14 cellular contexts compared by ENCODE assay signal in the genomic region with DNA sequence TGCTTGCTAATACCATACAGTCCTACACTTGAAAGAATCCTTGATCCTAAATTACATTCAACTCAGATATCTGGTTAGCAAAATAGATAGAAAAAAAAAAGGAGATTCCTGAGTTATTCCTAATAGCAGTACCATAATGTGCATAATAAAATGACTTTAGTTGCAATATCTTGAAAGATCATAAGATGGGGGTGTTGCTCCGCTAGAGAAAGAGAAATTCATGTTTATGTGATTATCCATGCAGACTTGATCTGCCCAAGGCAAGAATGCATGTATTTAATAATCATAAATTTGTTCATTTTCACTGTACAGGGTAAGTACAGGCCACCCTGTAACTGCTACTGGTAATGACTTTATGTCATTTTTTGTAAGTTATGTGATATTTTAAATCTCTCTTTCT.
DNase-seq lines count a peak whose midpoint lies in the region; TF ChIP-seq lines count a peak whose summit lies in the region.
"Had no signal": no experiment of that assay in that cellular context is flagged by ENCODE, and none has a peak within 500 bp of the region (broad histone marks: within the 10 kb centered on the region; RNA-seq: fewer than 3 reads in every experiment).

No MANE protein-coding gene starts in this region.

- H3K27me3 ChIP-seq in smooth muscle cell (ENCODE audit: low read depth): no peaks in the 10 kb centered on the region
- H3K27me3 ChIP-seq in testis: no peaks in the 10 kb centered on the region
- H3K27me3 ChIP-seq: MG63, tibial nerve had no signal

- peaks cover 4% of the 10 kb centered on the region for H3K36me3 Mint-ChIP-seq in chondrocyte (ENCODE audit: low read depth)
- peaks cover 26% of the 10 kb centered on the region for H3K36me3 Mint-ChIP-seq in endothelial cell (ENCODE audit: low read depth, unreplicated experiment)

- no peak overlapping the region for H3K4me3 Mint-ChIP-seq in chondrocyte (ENCODE audit: unreplicated experiment)
- no peak overlapping the region for H3K4me3 Mint-ChIP-seq in endothelial cell (ENCODE audit: unreplicated experiment)
- H3K4me3 Mint-ChIP-seq: activated T-cell treated with anti-CD3 and anti-CD28 coated beads, Interleukin-2, amount 50 U/mL, for 4 hours; CD4-positive, alpha-beta memory T cell; T-helper 1 cell treated with Interleukin-12 subunit alpha and Interleukin-12 subunit beta and Interleukin-4 antibody, amounts not matched to agents 30 μg/mL and 1 μg/mL, for 36 hours had no signal

- H3F3A ChIP-seq in smooth muscle cell (ENCODE audit: low read depth): no peaks in the 10 kb centered on the region

- 90% methylated on average over 1 of the region's 1 CpG for WGBS in smooth muscle cell (ENCODE audit: low lambda C conversion rate)
- WGBS in testis, 2 donors: 70 to 81% methylated on average over 1 of the region's 1 CpG

- H3K4me3 ChIP-seq in smooth muscle cell (no peak overlapping the region), testis (no peak overlapping the region)
- H3K4me3 ChIP-seq: MG63, tibial nerve had no signal

- H3K4me1 ChIP-seq in smooth muscle cell (ENCODE audit: low read depth) (no peaks in the 10 kb centered on the region), testis (no peaks in the 10 kb centered on the region)
- H3K4me1 ChIP-seq: tibial nerve had no signal

- H3K79me2 ChIP-seq in smooth muscle cell (ENCODE audit: low read depth): no peaks in the 10 kb centered on the region

- H3K4me2 ChIP-seq in smooth muscle cell: no peak overlapping the region

- H3K9me3 Mint-ChIP-seq in chondrocyte (ENCODE audit: low read depth): no peaks in the 10 kb centered on the region
- no peaks in the 10 kb centered on the region for H3K9me3 Mint-ChIP-seq in endothelial cell (ENCODE audit: unreplicated experiment)
- H3K9me3 Mint-ChIP-seq: activated T-cell treated with anti-CD3 and anti-CD28 coated beads, Interleukin-2, amount 50 U/mL, for 4 hours; CD4-positive, alpha-beta memory T cell; T-helper 1 cell treated with Interleukin-12 subunit alpha and Interleukin-12 subunit beta and Interleukin-4 antibody, amounts not matched to agents 30 μg/mL and 1 μg/mL, for 36 hours had no signal

- no peak for TF ChIP-seq POLR2A in testis (IDR thresholded peaks at IDR 0.05)

- peak; percentile 83 for TF ChIP-seq CTCF in chondrocyte (IDR thresholded peaks at IDR 0.05)
- TF ChIP-seq CTCF in smooth muscle cell (IDR thresholded peaks at IDR 0.05; ENCODE audit: borderline replicate concordance, insufficient read depth, poor library complexity, severe bottlenecking): peak; percentile 15
- TF ChIP-seq CTCF in endothelial cell (IDR thresholded peaks at IDR 0.05; ENCODE audit: unreplicated experiment): no peak
- TF ChIP-seq CTCF in testis (IDR thresholded peaks at IDR 0.05): no peak

- no peak overlapping the region for H3K9ac ChIP-seq in smooth muscle cell (ENCODE audit: low read depth)

- intact Hi-C loops in testis (cut with DNase I; ENCODE audit: low total_unique reads): no loop called here

- no peaks in the 10 kb centered on the region for H4K20me1 ChIP-seq in smooth muscle cell (ENCODE audit: low read depth)

- H3K9me3 ChIP-seq in smooth muscle cell (replicated peaks; ENCODE audit: low read depth) (no peaks in the 10 kb centered on the region), testis (no peaks in the 10 kb centered on the region)
- H3K9me3 ChIP-seq: MG63, tibial nerve had no signal

- H2AFZ ChIP-seq in smooth muscle cell (ENCODE audit: low read depth): no peak overlapping the region

- peak overlapping the region; percentile 76 for H3K27ac Mint-ChIP-seq in chondrocyte (ENCODE audit: unreplicated experiment)
- no peak overlapping the region for H3K27ac Mint-ChIP-seq in endothelial cell (ENCODE audit: unreplicated experiment)
- H3K27ac Mint-ChIP-seq: T-helper 1 cell treated with Interleukin-12 subunit alpha and Interleukin-12 subunit beta and Interleukin-4 antibody, amounts not matched to agents 30 μg/mL and 1 μg/mL, for 36 hours had no signal

- DNase-seq in SIG-M5 treated with dmso at 0.1 percent for 504 hours (lab: John Stamatoyannopoulos, UW; ENCODE audit: unreplicated experiment) (peak; percentile 33), SIG-M5 (lab: John Stamatoyannopoulos, UW) (no peak), NCI-H2171 treated with DMSO at 0.1 percent for 48 hours (lab: John Stamatoyannopoulos, UW) (peak; percentile 39), chondrocyte (ENCODE audit: low spot score) (no peak), smooth muscle cell (lab: John Stamatoyannopoulos, UW; ENCODE audit: unreplicated experiment) (no peak), Ammon's horn (ENCODE audit: low spot score) (no peak), endothelial cell (ENCODE audit: low spot score) (no peak), testis (no peak)
- DNase-seq: activated T-cell treated with anti-CD3 and anti-CD28 coated beads, Interleukin-2, amount 50 U/mL, for 4 hours; CD4-positive, alpha-beta memory T cell; stimulated activated CD4-positive, alpha-beta T cell treated with anti-CD3 and anti-CD28 coated beads, Interleukin-1b, Interleukin-23, amount 100 ng/mL, for 48 hours had no signal

- H3K27me3 Mint-ChIP-seq in chondrocyte (ENCODE audit: low read depth) (no peaks in the 10 kb centered on the region), endothelial cell (ENCODE audit: unreplicated experiment) (peaks cover 8% of the 10 kb centered on the region)
- H3K27me3 Mint-ChIP-seq: CD4-positive, alpha-beta memory T cell had no signal

- no peaks in the 10 kb centered on the region for H3K36me3 ChIP-seq in smooth muscle cell (ENCODE audit: low read depth)
- no peaks in the 10 kb centered on the region for H3K36me3 ChIP-seq in testis (ENCODE audit: low read depth, missing control alignments)
- H3K36me3 ChIP-seq: MG63 had no signal

- H3K27ac ChIP-seq in smooth muscle cell (ENCODE audit: low read depth) (no peak overlapping the region), testis (no peak overlapping the region)
- H3K27ac ChIP-seq: tibial nerve had no signal

- H3K4me1 Mint-ChIP-seq in chondrocyte (ENCODE audit: low read depth): peaks cover 42% of the 10 kb centered on the region
- peaks cover 19% of the 10 kb centered on the region for H3K4me1 Mint-ChIP-seq in endothelial cell (ENCODE audit: unreplicated experiment)

Comparison
In these comparisons a context has a peak if more than half of its experiments do, and no peak if none do; other contexts are left out.
1. DNase-seq: peak in SIG-M5 treated with dmso at 0.1 percent for 504 hours (single experiment) and NCI-H2171 treated with DMSO at 0.1 percent for 48 hours (single experiment); none in SIG-M5 (single experiment), chondrocyte (single experiment), smooth muscle cell (single experiment), Ammon's horn (single experiment), endothelial cell (single experiment) and testis (single experiment).
2. CTCF ChIP-seq: peak in chondrocyte (single experiment) and smooth muscle cell (single experiment); none in endothelial cell (single experiment) and testis (0 of 3).